Comparison of ENCODE assay signal across 1 cellular context in the genomic region with DNA sequence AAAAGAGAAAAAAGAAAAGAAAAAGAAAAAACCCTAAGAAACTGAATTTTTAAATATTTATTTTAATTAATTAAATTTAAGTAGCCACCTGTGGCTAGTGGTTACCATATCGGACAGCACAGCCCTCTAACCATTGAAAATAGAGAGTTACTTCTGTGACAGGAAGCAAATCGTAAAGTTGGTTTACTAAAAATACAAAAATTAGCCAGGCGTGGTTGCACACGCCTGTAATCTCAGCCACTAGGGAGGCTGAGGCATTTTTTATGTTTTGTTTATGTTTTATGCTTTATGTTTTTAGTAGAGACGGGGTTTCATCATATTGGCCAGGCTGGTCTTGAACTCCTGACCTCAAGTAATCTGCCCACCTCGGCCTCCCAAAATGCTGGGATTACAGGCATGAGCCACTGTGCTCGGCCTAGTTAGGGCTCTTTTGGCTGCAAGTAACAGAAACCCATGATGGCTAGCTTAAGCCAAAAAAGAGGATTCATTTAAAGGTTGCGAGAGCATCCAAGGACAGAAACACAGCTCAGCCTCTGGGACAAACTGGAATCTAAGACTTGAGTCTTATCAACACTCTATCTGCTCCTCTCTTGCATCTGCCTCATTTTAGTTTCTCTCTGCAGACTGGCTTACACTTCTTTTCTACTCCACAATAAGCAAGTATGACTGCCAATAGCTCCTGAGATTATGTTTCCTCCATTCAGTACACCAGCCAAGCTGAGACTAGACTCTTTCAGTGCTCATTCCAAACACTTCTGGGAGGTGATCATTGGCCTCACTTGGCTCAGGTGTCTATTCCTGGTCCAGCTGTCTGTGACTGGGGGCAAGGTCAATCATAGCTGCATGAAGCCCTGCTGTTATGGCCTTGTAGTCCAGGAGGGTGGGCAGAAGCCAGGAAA.
TF ChIP-seq lines count a peak whose summit lies in the region.

No MANE protein-coding gene starts in this region.

TF ChIP-seq in HepG2, 621 proteins besides CTCF, POLR2A, EP300 and RAD21 (continued from another document):
- TF ChIP-seq, protein P1, sequence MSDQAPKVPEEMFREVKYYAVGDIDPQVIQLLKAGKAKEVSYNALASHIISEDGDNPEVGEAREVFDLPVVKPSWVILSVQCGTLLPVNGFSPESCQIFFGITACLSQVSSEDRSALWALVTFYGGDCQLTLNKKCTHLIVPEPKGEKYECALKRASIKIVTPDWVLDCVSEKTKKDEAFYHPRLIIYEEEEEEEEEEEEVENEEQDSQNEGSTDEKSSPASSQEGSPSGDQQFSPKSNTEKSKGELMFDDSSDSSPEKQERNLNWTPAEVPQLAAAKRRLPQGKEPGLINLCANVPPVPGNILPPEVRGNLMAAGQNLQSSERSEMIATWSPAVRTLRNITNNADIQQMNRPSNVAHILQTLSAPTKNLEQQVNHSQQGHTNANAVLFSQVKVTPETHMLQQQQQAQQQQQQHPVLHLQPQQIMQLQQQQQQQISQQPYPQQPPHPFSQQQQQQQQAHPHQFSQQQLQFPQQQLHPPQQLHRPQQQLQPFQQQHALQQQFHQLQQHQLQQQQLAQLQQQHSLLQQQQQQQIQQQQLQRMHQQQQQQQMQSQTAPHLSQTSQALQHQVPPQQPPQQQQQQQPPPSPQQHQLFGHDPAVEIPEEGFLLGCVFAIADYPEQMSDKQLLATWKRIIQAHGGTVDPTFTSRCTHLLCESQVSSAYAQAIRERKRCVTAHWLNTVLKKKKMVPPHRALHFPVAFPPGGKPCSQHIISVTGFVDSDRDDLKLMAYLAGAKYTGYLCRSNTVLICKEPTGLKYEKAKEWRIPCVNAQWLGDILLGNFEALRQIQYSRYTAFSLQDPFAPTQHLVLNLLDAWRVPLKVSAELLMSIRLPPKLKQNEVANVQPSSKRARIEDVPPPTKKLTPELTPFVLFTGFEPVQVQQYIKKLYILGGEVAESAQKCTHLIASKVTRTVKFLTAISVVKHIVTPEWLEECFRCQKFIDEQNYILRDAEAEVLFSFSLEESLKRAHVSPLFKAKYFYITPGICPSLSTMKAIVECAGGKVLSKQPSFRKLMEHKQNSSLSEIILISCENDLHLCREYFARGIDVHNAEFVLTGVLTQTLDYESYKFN (CRISPR knock-in tag; conservative IDR thresholded peaks at IDR 0.05) = 0 out of 2 replicates have a peak, but pooled peaks have one; percentile 29
- TF ChIP-seq, protein P2, sequence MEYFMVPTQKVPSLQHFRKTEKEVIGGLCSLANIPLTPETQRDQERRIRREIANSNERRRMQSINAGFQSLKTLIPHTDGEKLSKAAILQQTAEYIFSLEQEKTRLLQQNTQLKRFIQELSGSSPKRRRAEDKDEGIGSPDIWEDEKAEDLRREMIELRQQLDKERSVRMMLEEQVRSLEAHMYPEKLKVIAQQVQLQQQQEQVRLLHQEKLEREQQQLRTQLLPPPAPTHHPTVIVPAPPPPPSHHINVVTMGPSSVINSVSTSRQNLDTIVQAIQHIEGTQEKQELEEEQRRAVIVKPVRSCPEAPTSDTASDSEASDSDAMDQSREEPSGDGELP (IDR thresholded peaks at IDR 0.05; ENCODE audit: borderline replicate concordance, low read depth) = peak; percentile 15; the same call in 1 of the 2 replicates
- peak; percentile 46; the same call in 1 of the 2 replicates for TF ChIP-seq SALL1 (CRISPR knock-in tag; IDR thresholded peaks at IDR 0.05)
- TF ChIP-seq NR2F6 (IDR thresholded peaks at IDR 0.05) = no peak
- TF ChIP-seq NR2F6 (CRISPR knock-in tag; IDR thresholded peaks at IDR 0.05) = peak; percentile 12; the same call in 1 of the 2 replicates
- no peak for TF ChIP-seq ISL2 (CRISPR knock-in tag; IDR thresholded peaks at IDR 0.05)
- peak; percentile 71; the same call in 1 of the 2 replicates for TF ChIP-seq ZKSCAN5 (CRISPR knock-in tag; IDR thresholded peaks at IDR 0.05)
- TF ChIP-seq HNF4A (CRISPR knock-in tag; IDR thresholded peaks at IDR 0.05) = peak; percentile 42; the same call in 1 of the 2 replicates
